8 cellular contexts compared by ENCODE assay signal in genomic region chrX:41336447-41336846, GRCh38. TPM values are rescaled to one million over a fixed set of nuclear protein-coding genes. Genes with fewer than 3 reads are reported as not detected.
DNase-seq lines count a peak whose midpoint lies in the region; ATAC-seq and TF ChIP-seq lines count a peak whose summit lies in the region.

No MANE protein-coding gene starts in this region.

- H3K36me3 Mint-ChIP-seq in GM23338 (ENCODE audit: low read depth), result peaks cover 70% of the 10 kb centered on the region
- peaks cover 50% of the 10 kb centered on the region for H3K36me3 Mint-ChIP-seq in WTC11
- no peaks in the 10 kb centered on the region for H3K36me3 Mint-ChIP-seq in glutamatergic neuron (ENCODE audit: unreplicated experiment)

- 0 out of 2 replicates have a peak, but pooled peaks cover 12% of the 10 kb centered on the region for H3F3A ChIP-seq in GM23338 (replicated peaks; ENCODE audit: low read depth)

- H4K20me1 ChIP-seq in GM23338 (replicated peaks; ENCODE audit: insufficient read depth), result peaks cover 39% of the 10 kb centered on the region

- H3K4me1 ChIP-seq in GM23338 (ENCODE audit: insufficient read depth), result peaks cover 20% of the 10 kb centered on the region

- peaks cover 17% of the 10 kb centered on the region for H3K27me3 Mint-ChIP-seq in GM23338 (ENCODE audit: insufficient read depth, low read depth, poor library complexity)
- no peaks in the 10 kb centered on the region for H3K27me3 Mint-ChIP-seq in WTC11 (ENCODE audit: low read depth)
- H3K27me3 Mint-ChIP-seq in glutamatergic neuron (ENCODE audit: unreplicated experiment), result peaks cover 8% of the 10 kb centered on the region

- H3K4me1 Mint-ChIP-seq in GM23338, result peaks cover 29% of the 10 kb centered on the region
- peaks cover 36% of the 10 kb centered on the region for H3K4me1 Mint-ChIP-seq in WTC11
- H3K4me1 Mint-ChIP-seq in glutamatergic neuron (ENCODE audit: low read depth, unreplicated experiment), result peaks cover 11% of the 10 kb centered on the region

- CTCF ChIA-PET in WTC11 (lab: Charles Lee), result no interaction called here

- H3K36me3 ChIP-seq in GM23338 (ENCODE audit: insufficient read depth), result peaks cover 11% of the 10 kb centered on the region

- no peak overlapping the region for H3K27ac ChIP-seq in GM23338 (ENCODE audit: low read depth)

- H3K4me3 Mint-ChIP-seq in GM23338 (peak overlapping the region; percentile 96), WTC11 (peak overlapping the region; percentile 86), glutamatergic neuron (ENCODE audit: unreplicated experiment) (peak overlapping the region; percentile 91)

- no peaks in the 10 kb centered on the region for H3K9me2 ChIP-seq in GM23338 (ENCODE audit: insufficient read depth)

- POLR2A ChIA-PET in WTC11 (lab: Charles Lee), result no interaction called here

- H3K27ac Mint-ChIP-seq in GM23338 (peak overlapping the region; percentile 87; the same call in 1 of the 2 replicates), WTC11 (no peak overlapping the region), glutamatergic neuron (ENCODE audit: unreplicated experiment) (no peak overlapping the region)

- H2AFZ ChIP-seq in GM23338, result no peak overlapping the region

- H3K4me2 ChIP-seq in GM23338, result peak overlapping the region; percentile 94

- TF ChIP-seq CTCF in GM23338 (conservative IDR thresholded peaks at IDR 0.05; ENCODE audit: low read depth in 2 of 2) (no peak), WTC11 (IDR thresholded peaks at IDR 0.05) (no peak), glutamatergic neuron (IDR thresholded peaks at IDR 0.05; ENCODE audit: partially characterized antibody, unreplicated experiment) (no peak)

- H3K9me3 Mint-ChIP-seq in GM23338 (no peaks in the 10 kb centered on the region; the same call in 2 of the 3 replicates), WTC11 (no peaks in the 10 kb centered on the region), glutamatergic neuron (ENCODE audit: unreplicated experiment) (peaks cover 10% of the 10 kb centered on the region)

- H3K4me3 ChIP-seq in GM23338 (peak overlapping the region; percentile 85), skeletal muscle cell (ENCODE audit: low read depth, low read length) (peak overlapping the region; percentile 82)

- peaks cover 81% of the 10 kb centered on the region for H3K79me2 ChIP-seq in GM23338 (replicated peaks; ENCODE audit: insufficient read depth)

- no peak for DNase-seq in GM23338 (ENCODE audit: low spot score)
- no peak for DNase-seq in WTC11 (ENCODE audit: low spot score)
- no peak for DNase-seq in glutamatergic neuron
- DNase-seq in skeletal muscle cell (ENCODE audit: low read depth), result no peak
- DNase-seq in NCI-H2081 treated with DMSO at 0.1 percent for 48 hours (lab: John Stamatoyannopoulos, UW), result no peak
- DNase-seq in NCI-H1694 treated with DMSO at 0.1 percent for 48 hours (lab: John Stamatoyannopoulos, UW), result no peak
- DNase-seq in H4 (ENCODE audit: low spot score), result no peak
- no peak for DNase-seq in left lobe of liver (ENCODE audit: low spot score)

- no peak for ATAC-seq in GM23338
- ATAC-seq in WTC11, result no peak
- no peak for ATAC-seq in left lobe of liver

- no peaks in the 10 kb centered on the region for H3K27me3 ChIP-seq in GM23338 (ENCODE audit: insufficient read depth)

TF ChIP-seq in GM23338, 12 proteins besides CTCF, POLR2A, EP300 and RAD21:
- TF ChIP-seq ETS1 (IDR thresholded peaks at IDR 0.05), result no peak
- no peak for TF ChIP-seq REST (IDR thresholded peaks at IDR 0.05; ENCODE audit: unreplicated experiment)

TF ChIP-seq in WTC11, 78 proteins besides CTCF, POLR2A, EP300 and RAD21:
- TF ChIP-seq PREB (CRISPR knock-in tag; IDR thresholded peaks at IDR 0.05; ENCODE audit: borderline replicate concordance), result no peak
- TF ChIP-seq ELF4 (CRISPR knock-in tag; IDR thresholded peaks at IDR 0.05; ENCODE audit: low read depth), result no peak
- TF ChIP-seq RORB (CRISPR knock-in tag; IDR thresholded peaks at IDR 0.05), result no peak
- no peak for TF ChIP-seq E2F4 (CRISPR knock-in tag; IDR thresholded peaks at IDR 0.05; ENCODE audit: borderline replicate concordance, low read depth)
- peak; percentile 46; the same call in 1 of the 2 replicates for TF ChIP-seq USF2 (CRISPR knock-in tag; IDR thresholded peaks at IDR 0.05)
- no peak for TF ChIP-seq ZNF512 (CRISPR knock-in tag; IDR thresholded peaks at IDR 0.05; ENCODE audit: borderline replicate concordance)
- no peak for TF ChIP-seq CREM (CRISPR knock-in tag; IDR thresholded peaks at IDR 0.05)
- no peak for TF ChIP-seq IRF1 (CRISPR knock-in tag; IDR thresholded peaks at IDR 0.05)

RNA-seq across cellular contexts. Expression of gene DDX3X, which starts 2.5 kb away (rescaled TPM):
- total RNA-seq in GM23338 (2014; rRNA removed; shearing (Covaris generic)), result 239 and 272 TPM in 2 replicates
- polyA plus RNA-seq in GM23338 (2016; fragmentation: Nextera tagmentation; extraction: Ambion mirVana), result 55.6 and 68.1 TPM in 2 replicates
- total RNA-seq in WTC11 (2021), result 228 to 250 TPM (median 236 TPM) in 3 replicates
- 208 TPM for total RNA-seq in glutamatergic neuron (ENCODE audit: unreplicated experiment)
- 116 and 181 TPM in 2 replicates for total RNA-seq in H4 (2014; rRNA removed; shearing (Covaris generic))
- total RNA-seq in left lobe of liver, result 92.3 TPM
